In the genomic region with DNA sequence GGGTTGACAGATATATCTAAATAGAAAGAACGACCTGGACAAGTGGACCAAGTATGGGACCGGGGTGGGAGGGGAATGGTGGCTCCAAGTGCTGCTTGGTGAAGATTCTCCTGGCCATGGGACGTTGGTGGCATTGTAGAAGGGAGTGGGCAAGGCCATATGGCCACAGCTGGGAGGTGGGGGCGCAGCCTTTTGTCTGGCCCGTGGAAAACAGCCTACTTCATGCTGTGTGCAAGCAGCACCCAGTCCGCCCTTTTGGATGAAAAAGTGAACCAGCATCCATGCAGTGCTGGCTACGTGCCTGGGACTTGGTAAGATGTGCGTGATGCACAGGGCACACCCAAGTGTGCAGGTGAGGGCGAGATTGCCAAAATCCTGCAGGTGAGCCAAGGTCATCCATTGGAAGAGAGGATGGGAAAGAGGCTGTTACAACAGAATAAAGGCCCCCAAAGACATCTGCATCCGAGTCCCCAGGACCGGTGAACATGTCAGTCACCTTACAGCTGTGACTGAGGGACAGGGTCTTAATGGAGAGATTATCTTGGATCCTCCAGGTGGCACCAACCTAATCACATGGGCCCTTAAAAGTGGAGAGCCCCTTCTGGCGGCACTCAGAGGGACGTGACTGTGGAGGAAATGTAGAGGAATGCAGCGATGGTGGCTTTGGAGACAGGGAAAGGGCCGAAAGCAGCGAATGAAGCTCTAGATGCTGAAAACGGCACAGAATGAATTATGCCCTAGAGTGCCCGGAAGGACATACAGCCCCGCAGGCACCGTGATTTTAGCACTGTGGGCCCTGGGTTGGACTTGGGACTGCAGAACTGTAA, we compare ENCODE assay signal across 22 cellular contexts. TPM values are rescaled to one million over a fixed set of nuclear protein-coding genes. Genes with fewer than 3 reads are reported as not detected.
"Had no signal": no experiment of that assay in that cellular context is flagged by ENCODE, and none has a peak within 500 bp of the region (broad histone marks: within the 10 kb centered on the region; RNA-seq: fewer than 3 reads in every experiment).

No MANE protein-coding gene starts in this region.

- H3K27me3 ChIP-seq: neutrophil had no signal

- H3K9me3 Mint-ChIP-seq: mesothelial cell of epicardium, nephron progenitor cell had no signal

- H3K36me3 Mint-ChIP-seq: mesothelial cell of epicardium, naive B cell had no signal

- H3K4me1 ChIP-seq: heart left ventricle, sigmoid colon had no signal

- H3K27ac ChIP-seq: dorsolateral prefrontal cortex, heart left ventricle, neutrophil, sigmoid colon, skin epidermis had no signal

- H3K27ac Mint-ChIP-seq: mesothelial cell of epicardium, nephron progenitor cell had no signal

- H3K4me3 ChIP-seq: dorsolateral prefrontal cortex, heart left ventricle, sigmoid colon, skin epidermis had no signal

- H3K36me3 ChIP-seq: heart left ventricle, neutrophil, sigmoid colon had no signal

- FAIRE-seq: frontal cortex, islet of Langerhans had no signal

- DNase-seq: cortex of kidney; dorsolateral prefrontal cortex; effector CD8-positive, alpha-beta T cell; heart left ventricle; hippocampal formation; kidney glomerular epithelial cell; mammary epithelial cell; naive B cell; nephron progenitor cell; sigmoid colon; stimulated activated CD4-positive, alpha-beta T cell treated with anti-CD3 and anti-CD28 coated beads, Interleukin-12 subunit alpha, Interleukin-12 subunit beta, amount 100 ng/mL, for 4 hours; stimulated activated naive CD4-positive, alpha-beta T cell; trophoblast cell had no signal

- ATAC-seq: heart left ventricle had no signal

- H3K9me3 ChIP-seq: heart left ventricle, neutrophil, sigmoid colon had no signal

RNA-seq across cellular contexts. Expression of a gene that starts 40.8 kb away (rescaled TPM):
- total RNA-seq: frontal cortex, glomerular endothelial cell, mammary epithelial cell, pulmonary artery endothelial cell, urinary bladder had no signal
- polyA plus RNA-seq: liver, mammary epithelial cell had no signal
